Comparison of ENCODE assay signal across 20 cellular contexts in the genomic region with DNA sequence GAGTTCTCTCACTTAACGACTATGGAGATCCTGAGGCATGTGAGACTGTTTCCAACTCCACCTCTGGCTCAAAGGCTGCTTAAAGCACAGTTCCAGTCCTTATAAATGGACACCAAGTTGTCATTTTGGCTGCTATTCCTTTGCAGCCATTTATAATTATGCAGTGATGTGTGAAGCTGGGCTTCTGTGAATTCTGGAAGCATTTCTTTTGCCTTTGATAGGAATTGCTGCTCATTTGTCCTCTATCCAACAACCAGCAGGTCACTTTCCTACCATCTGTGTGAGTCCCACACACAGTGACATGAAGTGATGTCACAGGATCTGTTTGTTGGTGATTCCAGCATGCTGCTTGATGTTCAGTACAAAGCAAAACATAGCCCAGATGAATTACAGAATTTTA. TPM values are rescaled to one million over a fixed set of nuclear protein-coding genes. Genes with fewer than 3 reads are reported as not detected.
DNase-seq lines count a peak whose midpoint lies in the region; ATAC-seq and TF ChIP-seq lines count a peak whose summit lies in the region.
"Had no signal": no experiment of that assay in that cellular context is flagged by ENCODE, and none has a peak within 500 bp of the region (broad histone marks: within the 10 kb centered on the region; RNA-seq: fewer than 3 reads in every experiment).

No MANE protein-coding gene starts in this region.

- H3K9me3 ChIP-seq in T-helper 17 cell (ENCODE audit: control insufficient read depth, low read length, poor library complexity, severe bottlenecking) = no peaks in the 10 kb centered on the region
- peaks cover 0 to 6% (median 0%) of the 10 kb centered on the region in 8 donors for H3K9me3 ChIP-seq in spleen
- H3K9me3 ChIP-seq: psoas muscle, vagina had no signal

- H3K27ac ChIP-seq in cingulate gyrus (ENCODE audit: low read depth, low read length) (peak overlapping the region; percentile 78), spleen (peak overlapping the region in 6 of 8 donors; percentile 2 to 87 (median 70))
- H3K27ac ChIP-seq: cardiac muscle cell, neural progenitor cell, psoas muscle, vagina had no signal

- no peak overlapping the region for H3K4me3 ChIP-seq in spleen
- H3K4me3 ChIP-seq: cardiac muscle cell, neural progenitor cell, psoas muscle, vagina had no signal

- POLR2A ChIA-PET in activated CD4-positive, alpha-beta T cell treated with anti-CD3 and anti-CD28 coated beads for 36 hours (lab: Charles Lee) = interaction anchor here (2.7 kb wide), 1 partner anchor 29 kb away, joined by 13 read pairs; a partner anchor contains a TSS

- H3K27me3 ChIP-seq in spleen (replicated peaks in 1 of 7) = no peaks in the 10 kb centered on the region
- H3K27me3 ChIP-seq: cardiac muscle cell, neural progenitor cell, vagina had no signal

- peak overlapping the region; percentile 33 for H3K27ac Mint-ChIP-seq in activated CD4-positive, alpha-beta T cell treated with anti-CD3 and anti-CD28 coated beads for 36 hours
- H3K27ac Mint-ChIP-seq in T-helper 17 cell = peak overlapping the region; percentile 97
- H3K27ac Mint-ChIP-seq: neural progenitor cell had no signal

- WGBS in spleen, 5 donors = 78 to 97% (median 91%) methylated on average over 1 of the region's 1 CpG

- peaks cover 17 to 66% (median 34%) of the 10 kb centered on the region in 6 donors for H3K4me1 ChIP-seq in spleen
- H3K4me1 ChIP-seq: psoas muscle had no signal

- peaks cover 4% of the 10 kb centered on the region for H3K36me3 Mint-ChIP-seq in activated CD4-positive, alpha-beta T cell treated with anti-CD3 and anti-CD28 coated beads for 36 hours (ENCODE audit: low read depth)
- no peaks in the 10 kb centered on the region for H3K36me3 Mint-ChIP-seq in T-helper 17 cell (ENCODE audit: low read depth)
- H3K36me3 Mint-ChIP-seq: IgD-negative memory B cell had no signal

- H3K4me1 Mint-ChIP-seq in activated CD4-positive, alpha-beta T cell treated with anti-CD3 and anti-CD28 coated beads for 36 hours = peaks cover 83% of the 10 kb centered on the region
- H3K4me1 Mint-ChIP-seq in T-helper 17 cell = peaks cover 57% of the 10 kb centered on the region

- TF ChIP-seq POLR2A in spleen (IDR thresholded peaks at IDR 0.05) = no peak

- CTCF ChIA-PET in activated CD4-positive, alpha-beta T cell treated with anti-CD3 and anti-CD28 coated beads for 36 hours (lab: Charles Lee) = interaction anchor here (1.1 to 4.4 kb wide), 5 partner anchors 29 to 229 kb away, joined by 3 to 46 read pairs (median 3); a partner anchor contains a TSS

- TF ChIP-seq CTCF in spleen (IDR thresholded peaks at IDR 0.05 in 8 of 11, conservative IDR thresholded peaks at IDR 0.05 in 3 of 11) = no peak

- peaks cover 2% of the 10 kb centered on the region for H3K9me3 Mint-ChIP-seq in activated CD4-positive, alpha-beta T cell treated with anti-CD3 and anti-CD28 coated beads for 36 hours (ENCODE audit: low read depth)
- H3K9me3 Mint-ChIP-seq: IgD-negative memory B cell had no signal

- intact Hi-C loops in activated CD4-positive, alpha-beta T cell treated with anti-CD3 and anti-CD28 coated beads for 36 hours (cut with DNase I, micrococcal nuclease) = loop anchor here (2.0 to 10.0 kb wide), 6 partner anchors 29 to 913 kb away; a partner anchor contains a TSS
- intact Hi-C loops in spleen (cut with DNase I; ENCODE audit: low total_unique reads) = no loop called here

- no peak overlapping the region for H3K4me3 Mint-ChIP-seq in activated CD4-positive, alpha-beta T cell treated with anti-CD3 and anti-CD28 coated beads for 36 hours
- no peak overlapping the region for H3K4me3 Mint-ChIP-seq in T-helper 17 cell
- H3K4me3 Mint-ChIP-seq: neural progenitor cell had no signal

- no peaks in the 10 kb centered on the region for H3K27me3 Mint-ChIP-seq in activated CD4-positive, alpha-beta T cell treated with anti-CD3 and anti-CD28 coated beads for 36 hours
- no peaks in the 10 kb centered on the region for H3K27me3 Mint-ChIP-seq in T-helper 17 cell
- H3K27me3 Mint-ChIP-seq: IgD-negative memory B cell had no signal

- H3K36me3 ChIP-seq in spleen = no peaks in the 10 kb centered on the region
- H3K36me3 ChIP-seq: cardiac muscle cell, neural progenitor cell, vagina had no signal

- no peak for ATAC-seq in activated CD4-positive, alpha-beta T cell treated with anti-CD3 and anti-CD28 coated beads for 36 hours
- ATAC-seq in T-helper 17 cell = no peak
- ATAC-seq in GM18517 (IDR thresholded peaks at IDR 0.05; ENCODE audit: unreplicated experiment) = no peak
- no peak for ATAC-seq in GM19023 (IDR thresholded peaks at IDR 0.05; ENCODE audit: unreplicated experiment)
- ATAC-seq: psoas muscle had no signal

- no peak for DNase-seq in activated CD4-positive, alpha-beta T cell treated with anti-CD3 and anti-CD28 coated beads for 36 hours
- no peak for DNase-seq in activated CD4-positive, alpha-beta T cell treated with anti-CD3 and anti-CD28 coated beads for 4 hours
- DNase-seq in T-helper 17 cell (no peak), spleen (no peak), AG08396 (ENCODE audit: low spot score) (no peak)
- DNase-seq: activated CD4-positive, alpha-beta T cell treated with anti-CD3 and anti-CD28 coated beads, Interleukin-2, amount 50 U/mL, for 4 hours; activated T-cell treated with anti-CD3 and anti-CD28 coated beads, Interleukin-2, amount 50 U/mL, for 1 hour; DMS153; effector CD4-positive, alpha-beta T cell; NCI-H1930; psoas muscle; small intestine; stimulated activated CD4-positive, alpha-beta T cell treated with anti-CD3 and anti-CD28 coated beads, Interleukin-4, amount 100 ng/mL, for 1 hour had no signal

RNA-seq across cellular contexts. Expression of a gene that starts 28.5 kb away (rescaled TPM):
- total RNA-seq in activated CD4-positive, alpha-beta T cell treated with anti-CD3 and anti-CD28 coated beads for 36 hours = 1 to 10 TPM; 2.2 to 3.6 TPM
- total RNA-seq in T-helper 17 cell = 1 to 10 TPM; 5.3 to 7.5 TPM
- 10 to 100 TPM in 6 of 7 donors, 1 to 10 TPM in 1; 9.3 to 29.4 (median 16.7) TPM for total RNA-seq in spleen
- 10 to 100 TPM; 11.2 to 40.3 (median 16.9) TPM for polyA plus RNA-seq in spleen

RNA-seq across cellular contexts. Expression of a gene that starts 29.6 kb away (rescaled TPM):
- 1 to 10 TPM; 9.0 to 9.1 TPM for total RNA-seq in activated CD4-positive, alpha-beta T cell treated with anti-CD3 and anti-CD28 coated beads for 36 hours
- 1 to 10 TPM; 3.6 to 7.7 TPM for total RNA-seq in T-helper 17 cell
- 10 to 100 TPM in 4 of 7 donors, 1 to 10 TPM in 3; 8.3 to 13.3 (median 11.3) TPM for total RNA-seq in spleen
- polyA plus RNA-seq in spleen = 1 to 10 TPM; 3.5 to 4.5 (median 4.3) TPM
